In the genomic region with DNA sequence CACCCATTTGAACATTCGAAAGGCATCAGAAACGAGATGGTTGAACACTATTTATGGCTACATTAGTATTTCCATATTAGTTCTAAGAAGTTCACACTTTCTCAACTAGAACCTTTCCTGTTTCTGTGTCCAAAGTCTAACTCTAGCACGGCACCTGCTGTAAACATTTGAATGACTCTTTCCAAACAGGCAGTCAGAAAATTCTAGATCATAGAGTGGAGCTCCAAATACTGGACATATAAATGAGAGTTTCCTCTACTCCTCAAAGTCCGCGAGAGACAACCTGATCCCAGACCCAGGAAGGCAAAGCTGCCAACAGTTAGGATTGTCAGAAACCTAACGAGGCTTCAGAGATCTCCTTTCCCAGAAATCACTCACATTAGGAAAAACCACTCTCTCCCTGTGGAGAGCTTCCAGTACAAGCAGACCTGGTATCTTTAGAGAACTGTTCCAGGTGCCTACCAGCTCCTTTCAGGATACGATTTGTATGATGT, we compare ENCODE assay signal across 2 cellular contexts.
A peak's percentile ranks its signal among the peaks of the same experiment; 100 is the strongest.
TF ChIP-seq lines count a peak whose summit lies in the region.

No MANE protein-coding gene starts in this region.

TF ChIP-seq in liver, 16 proteins besides CTCF, POLR2A, EP300 and RAD21 (continued from another document):
- TF ChIP-seq, protein P1, sequence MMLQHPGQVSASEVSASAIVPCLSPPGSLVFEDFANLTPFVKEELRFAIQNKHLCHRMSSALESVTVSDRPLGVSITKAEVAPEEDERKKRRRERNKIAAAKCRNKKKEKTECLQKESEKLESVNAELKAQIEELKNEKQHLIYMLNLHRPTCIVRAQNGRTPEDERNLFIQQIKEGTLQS (IDR thresholded peaks at IDR 0.05), result no peak
- TF ChIP-seq, protein P2, sequence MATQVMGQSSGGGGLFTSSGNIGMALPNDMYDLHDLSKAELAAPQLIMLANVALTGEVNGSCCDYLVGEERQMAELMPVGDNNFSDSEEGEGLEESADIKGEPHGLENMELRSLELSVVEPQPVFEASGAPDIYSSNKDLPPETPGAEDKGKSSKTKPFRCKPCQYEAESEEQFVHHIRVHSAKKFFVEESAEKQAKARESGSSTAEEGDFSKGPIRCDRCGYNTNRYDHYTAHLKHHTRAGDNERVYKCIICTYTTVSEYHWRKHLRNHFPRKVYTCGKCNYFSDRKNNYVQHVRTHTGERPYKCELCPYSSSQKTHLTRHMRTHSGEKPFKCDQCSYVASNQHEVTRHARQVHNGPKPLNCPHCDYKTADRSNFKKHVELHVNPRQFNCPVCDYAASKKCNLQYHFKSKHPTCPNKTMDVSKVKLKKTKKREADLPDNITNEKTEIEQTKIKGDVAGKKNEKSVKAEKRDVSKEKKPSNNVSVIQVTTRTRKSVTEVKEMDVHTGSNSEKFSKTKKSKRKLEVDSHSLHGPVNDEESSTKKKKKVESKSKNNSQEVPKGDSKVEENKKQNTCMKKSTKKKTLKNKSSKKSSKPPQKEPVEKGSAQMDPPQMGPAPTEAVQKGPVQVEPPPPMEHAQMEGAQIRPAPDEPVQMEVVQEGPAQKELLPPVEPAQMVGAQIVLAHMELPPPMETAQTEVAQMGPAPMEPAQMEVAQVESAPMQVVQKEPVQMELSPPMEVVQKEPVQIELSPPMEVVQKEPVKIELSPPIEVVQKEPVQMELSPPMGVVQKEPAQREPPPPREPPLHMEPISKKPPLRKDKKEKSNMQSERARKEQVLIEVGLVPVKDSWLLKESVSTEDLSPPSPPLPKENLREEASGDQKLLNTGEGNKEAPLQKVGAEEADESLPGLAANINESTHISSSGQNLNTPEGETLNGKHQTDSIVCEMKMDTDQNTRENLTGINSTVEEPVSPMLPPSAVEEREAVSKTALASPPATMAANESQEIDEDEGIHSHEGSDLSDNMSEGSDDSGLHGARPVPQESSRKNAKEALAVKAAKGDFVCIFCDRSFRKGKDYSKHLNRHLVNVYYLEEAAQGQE (IDR thresholded peaks at IDR 0.05), result no peak
- TF ChIP-seq YY1 (IDR thresholded peaks at IDR 0.05), result peak; percentile 64
- TF ChIP-seq NR2F2 (IDR thresholded peaks at IDR 0.05), result no peak
- TF ChIP-seq RXRA (IDR thresholded peaks at IDR 0.05), result peak in 1 of 2 donors; percentile 37
- TF ChIP-seq JUND (IDR thresholded peaks at IDR 0.05), result peak in 1 of 2 donors; percentile 46
- TF ChIP-seq, protein P3, sequence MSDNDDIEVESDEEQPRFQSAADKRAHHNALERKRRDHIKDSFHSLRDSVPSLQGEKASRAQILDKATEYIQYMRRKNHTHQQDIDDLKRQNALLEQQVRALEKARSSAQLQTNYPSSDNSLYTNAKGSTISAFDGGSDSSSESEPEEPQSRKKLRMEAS (IDR thresholded peaks at IDR 0.05), result peak; percentile 56
- peak; percentile 71 to 82 for TF ChIP-seq HNF4A (conservative IDR thresholded peaks at IDR 0.05)
- TF ChIP-seq SP1 (IDR thresholded peaks at IDR 0.05), result no peak
- TF ChIP-seq EGR1 (IDR thresholded peaks at IDR 0.05; ENCODE audit: low read depth in 2 of 2), result no peak
- TF ChIP-seq GABPA (IDR thresholded peaks at IDR 0.05 in 1 of 2, conservative IDR thresholded peaks at IDR 0.05 in 1 of 2), result no peak
- TF ChIP-seq, protein P4, sequence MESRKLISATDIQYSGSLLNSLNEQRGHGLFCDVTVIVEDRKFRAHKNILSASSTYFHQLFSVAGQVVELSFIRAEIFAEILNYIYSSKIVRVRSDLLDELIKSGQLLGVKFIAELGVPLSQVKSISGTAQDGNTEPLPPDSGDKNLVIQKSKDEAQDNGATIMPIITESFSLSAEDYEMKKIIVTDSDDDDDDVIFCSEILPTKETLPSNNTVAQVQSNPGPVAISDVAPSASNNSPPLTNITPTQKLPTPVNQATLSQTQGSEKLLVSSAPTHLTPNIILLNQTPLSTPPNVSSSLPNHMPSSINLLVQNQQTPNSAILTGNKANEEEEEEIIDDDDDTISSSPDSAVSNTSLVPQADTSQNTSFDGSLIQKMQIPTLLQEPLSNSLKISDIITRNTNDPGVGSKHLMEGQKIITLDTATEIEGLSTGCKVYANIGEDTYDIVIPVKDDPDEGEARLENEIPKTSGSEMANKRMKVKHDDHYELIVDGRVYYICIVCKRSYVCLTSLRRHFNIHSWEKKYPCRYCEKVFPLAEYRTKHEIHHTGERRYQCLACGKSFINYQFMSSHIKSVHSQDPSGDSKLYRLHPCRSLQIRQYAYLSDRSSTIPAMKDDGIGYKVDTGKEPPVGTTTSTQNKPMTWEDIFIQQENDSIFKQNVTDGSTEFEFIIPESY (IDR thresholded peaks at IDR 0.05), result peak; percentile 53
- TF ChIP-seq TAF1 (conservative IDR thresholded peaks at IDR 0.05), result no peak
TF ChIP-seq in liver: peak in this region for 7.

TF ChIP-seq in HepG2, 621 proteins besides CTCF, POLR2A, EP300 and RAD21 (continued from another document):
- TF ChIP-seq TFAP4 (IDR thresholded peaks at IDR 0.05; ENCODE audit: borderline replicate concordance, low read depth), result no peak
- TF ChIP-seq ZFP36L1 (CRISPR knock-in tag; IDR thresholded peaks at IDR 0.05), result no peak
- TF ChIP-seq THYN1 (CRISPR knock-in tag; IDR thresholded peaks at IDR 0.05; ENCODE audit: borderline replicate concordance, low read depth), result no peak
- no peak for TF ChIP-seq ZNF253 (CRISPR knock-in tag; IDR thresholded peaks at IDR 0.05; ENCODE audit: borderline replicate concordance)
- TF ChIP-seq ZNF30 (CRISPR knock-in tag; IDR thresholded peaks at IDR 0.05), result no peak
- TF ChIP-seq SMARCE1 (IDR thresholded peaks at IDR 0.05; ENCODE audit: borderline replicate concordance), result no peak
- TF ChIP-seq CBX5 (CRISPR knock-in tag; IDR thresholded peaks at IDR 0.05; ENCODE audit: borderline replicate concordance), result no peak
- no peak for TF ChIP-seq ARNTL (CRISPR knock-in tag; IDR thresholded peaks at IDR 0.05)
- TF ChIP-seq, protein P5, sequence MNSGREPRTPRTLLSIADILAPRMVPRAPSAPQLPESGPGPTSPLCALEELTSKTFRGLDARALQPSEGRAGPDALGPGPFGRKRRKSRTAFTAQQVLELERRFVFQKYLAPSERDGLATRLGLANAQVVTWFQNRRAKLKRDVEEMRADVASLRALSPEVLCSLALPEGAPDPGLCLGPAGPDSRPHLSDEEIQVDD (CRISPR knock-in tag; IDR thresholded peaks at IDR 0.05; ENCODE audit: borderline replicate concordance), result no peak
- TF ChIP-seq PCBP1 (IDR thresholded peaks at IDR 0.05; ENCODE audit: borderline replicate concordance, low read depth, low read length), result no peak
- TF ChIP-seq, protein P6, sequence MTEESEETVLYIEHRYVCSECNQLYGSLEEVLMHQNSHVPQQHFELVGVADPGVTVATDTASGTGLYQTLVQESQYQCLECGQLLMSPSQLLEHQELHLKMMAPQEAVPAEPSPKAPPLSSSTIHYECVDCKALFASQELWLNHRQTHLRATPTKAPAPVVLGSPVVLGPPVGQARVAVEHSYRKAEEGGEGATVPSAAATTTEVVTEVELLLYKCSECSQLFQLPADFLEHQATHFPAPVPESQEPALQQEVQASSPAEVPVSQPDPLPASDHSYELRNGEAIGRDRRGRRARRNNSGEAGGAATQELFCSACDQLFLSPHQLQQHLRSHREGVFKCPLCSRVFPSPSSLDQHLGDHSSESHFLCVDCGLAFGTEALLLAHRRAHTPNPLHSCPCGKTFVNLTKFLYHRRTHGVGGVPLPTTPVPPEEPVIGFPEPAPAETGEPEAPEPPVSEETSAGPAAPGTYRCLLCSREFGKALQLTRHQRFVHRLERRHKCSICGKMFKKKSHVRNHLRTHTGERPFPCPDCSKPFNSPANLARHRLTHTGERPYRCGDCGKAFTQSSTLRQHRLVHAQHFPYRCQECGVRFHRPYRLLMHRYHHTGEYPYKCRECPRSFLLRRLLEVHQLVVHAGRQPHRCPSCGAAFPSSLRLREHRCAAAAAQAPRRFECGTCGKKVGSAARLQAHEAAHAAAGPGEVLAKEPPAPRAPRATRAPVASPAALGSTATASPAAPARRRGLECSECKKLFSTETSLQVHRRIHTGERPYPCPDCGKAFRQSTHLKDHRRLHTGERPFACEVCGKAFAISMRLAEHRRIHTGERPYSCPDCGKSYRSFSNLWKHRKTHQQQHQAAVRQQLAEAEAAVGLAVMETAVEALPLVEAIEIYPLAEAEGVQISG (CRISPR knock-in tag; IDR thresholded peaks at IDR 0.05), result no peak
